In genomic region chr1:39572379-39573096, GRCh38 we compare ENCODE assay signal across 15 cellular contexts. TPM values are rescaled to one million over a fixed set of nuclear protein-coding genes. Genes with fewer than 3 reads are reported as not detected.
DNase-seq lines count a peak whose midpoint lies in the region; ATAC-seq, FAIRE-seq and TF ChIP-seq lines count a peak whose summit lies in the region.
"Had no signal": no experiment of that assay in that cellular context is flagged by ENCODE, and none has a peak within 500 bp of the region (broad histone marks: within the 10 kb centered on the region; RNA-seq: fewer than 3 reads in every experiment).

No MANE protein-coding gene starts in this region.

- H3K4me2 ChIP-seq in K562 (ENCODE audit: insufficient read depth, low read length) (peak overlapping the region; percentile 17; the same call in 1 of the 2 replicates), osteoblast (ENCODE audit: insufficient read depth, low read length) (peak overlapping the region; percentile 94)

- in situ Hi-C loops in K562 (cut with MboI) = no loop called here

- CTCF ChIA-PET in K562 (lab: Yijun Ruan, JAX; ENCODE audit: low intra/inter-chr PET ratio) = no interaction called here

- H3K79me2 ChIP-seq in K562 (ENCODE audit: control insufficient read depth, insufficient read depth, low read length) (peaks cover 82% of the 10 kb centered on the region), osteoblast (ENCODE audit: insufficient read depth, low read length) (peaks cover 84% of the 10 kb centered on the region)

- H3K9me3 Mint-ChIP-seq in activated T-cell treated with anti-CD3 and anti-CD28 coated beads, Interleukin-2, amount 50 U/mL, for 4 hours = no peaks in the 10 kb centered on the region
- H3K9me3 Mint-ChIP-seq in HFFc6 = no peaks in the 10 kb centered on the region
- H3K9me3 Mint-ChIP-seq: effector memory CD8-positive, alpha-beta T cell had no signal

- H3K36me3 ChIP-seq in K562 (ENCODE audit: control insufficient read depth, insufficient read depth, low read length) = peaks cover 80% of the 10 kb centered on the region
- peaks cover 65% of the 10 kb centered on the region for H3K36me3 ChIP-seq in osteoblast (ENCODE audit: insufficient read depth, low read length)

- no peaks in the 10 kb centered on the region for H3K27me3 Mint-ChIP-seq in activated T-cell treated with anti-CD3 and anti-CD28 coated beads, Interleukin-2, amount 50 U/mL, for 4 hours (ENCODE audit: low read depth)
- H3K27me3 Mint-ChIP-seq in HFFc6 (ENCODE audit: insufficient read depth) = peaks cover 9% of the 10 kb centered on the region
- H3K27me3 Mint-ChIP-seq: effector memory CD8-positive, alpha-beta T cell had no signal

- H2AFZ ChIP-seq in K562 (ENCODE audit: low read depth, low read length) (no peak overlapping the region), osteoblast (ENCODE audit: low read length) (no peak overlapping the region)

- peaks cover 45% of the 10 kb centered on the region for H3K4me1 Mint-ChIP-seq in activated T-cell treated with anti-CD3 and anti-CD28 coated beads, Interleukin-2, amount 50 U/mL, for 4 hours (ENCODE audit: low read depth)
- H3K4me1 Mint-ChIP-seq in HFFc6 (ENCODE audit: low read depth) = peaks cover 38% of the 10 kb centered on the region

- H3K4me3 ChIP-seq in K562 = peak overlapping the region; percentile 91; the same call in 1 of the 2 replicates
- peak overlapping the region; percentile 97 for H3K4me3 ChIP-seq in osteoblast (ENCODE audit: insufficient read depth, low read length)
- H3K4me3 ChIP-seq: lung, thyroid gland had no signal

- TF ChIP-seq POLR2A in K562 (conservative IDR thresholded peaks at IDR 0.05) = no peak

- no TSS peak for BruUV-seq in K562 (replicated peaks; lab: Mats Ljungman, UMichigan)

- H3K4me3 Mint-ChIP-seq in activated T-cell treated with anti-CD3 and anti-CD28 coated beads, Interleukin-2, amount 50 U/mL, for 4 hours = peak overlapping the region; percentile 91
- H3K4me3 Mint-ChIP-seq in HFFc6 = peak overlapping the region; percentile 91

- peak overlapping the region in 1 of 2 experiments; percentile 1; a peak in 1 of 4 replicates for H3K9ac ChIP-seq in K562 (ENCODE audit: insufficient read depth in 1 of 2, low read depth in 2 of 2, low read length in 2 of 2)

- no peak for FAIRE-seq in K562 (lab: Jason Lieb, UNC)

- no peak for DNase-seq in activated T-cell treated with anti-CD3 and anti-CD28 coated beads, Interleukin-2, amount 50 U/mL, for 4 hours
- no peak for DNase-seq in activated T-cell treated with anti-CD3 and anti-CD28 coated beads, Interleukin-2, amount 50 U/mL, for 1 hour
- DNase-seq in HFFc6 = no peak
- no peak for DNase-seq in K562 (ENCODE audit: extremely low read depth in 1 of 4, low spot score in 3 of 4)
- no peak for DNase-seq in osteoblast (ENCODE audit: insufficient read length, low spot score, missing footprints)
- no peak for DNase-seq in posterior vena cava (ENCODE audit: low spot score)
- no peak for DNase-seq in DMS79 (lab: John Stamatoyannopoulos, UW)
- DNase-seq in HT-29 (ENCODE audit: low spot score) = no peak
- DNase-seq: activated CD4-positive, alpha-beta T cell treated with anti-CD3 and anti-CD28 coated beads for 48 hours; aorta; effector memory CD8-positive, alpha-beta T cell; EL; heart left ventricle; thyroid gland had no signal

- peaks cover 61% of the 10 kb centered on the region for H3K36me3 Mint-ChIP-seq in activated T-cell treated with anti-CD3 and anti-CD28 coated beads, Interleukin-2, amount 50 U/mL, for 4 hours (ENCODE audit: insufficient read depth)
- peaks cover 67% of the 10 kb centered on the region for H3K36me3 Mint-ChIP-seq in HFFc6 (ENCODE audit: low read depth)

- H3K27me3 ChIP-seq in K562 (ENCODE audit: control insufficient read depth in 2 of 2, insufficient read depth in 2 of 2, low read length in 2 of 2) (no peaks in the 10 kb centered on the region), osteoblast (ENCODE audit: insufficient read depth, low read length) (no peaks in the 10 kb centered on the region)
- H3K27me3 ChIP-seq: heart left ventricle, thyroid gland had no signal

- TF ChIP-seq RAD21 in K562 (CRISPR knock-in tag; conservative IDR thresholded peaks at IDR 0.05 in 1 of 2, IDR thresholded peaks at IDR 0.05 in 1 of 2) = no peak

- peaks cover 50% of the 10 kb centered on the region for H4K20me1 ChIP-seq in K562 (replicated peaks; ENCODE audit: control insufficient read depth, insufficient read depth, low read length)
- H4K20me1 ChIP-seq in osteoblast (ENCODE audit: insufficient read depth, low read length) = peaks cover 64% of the 10 kb centered on the region

- ATAC-seq in activated T-cell treated with anti-CD3 and anti-CD28 coated beads, Interleukin-2, amount 50 U/mL, for 4 hours = peak; percentile 15 to 44
- no peak for ATAC-seq in K562
- ATAC-seq: effector memory CD8-positive, alpha-beta T cell had no signal

- POLR2A ChIA-PET in K562 (lab: Yijun Ruan, JAX) = interaction anchor here (0.5 to 5.4 kb wide), 9 partner anchors 10 to 668 kb away, joined by 3 to 82 read pairs (median 3); no protein-coding TSS in a partner anchor

- H3K9me1 ChIP-seq in K562 (ENCODE audit: control insufficient read depth, insufficient read depth, low read length) = peaks cover 16% of the 10 kb centered on the region

- H3K9me3 ChIP-seq in K562 (replicated peaks; ENCODE audit: control insufficient read depth, insufficient read depth, low read depth, low read length) (no peaks in the 10 kb centered on the region), osteoblast (ENCODE audit: low read depth, low read length) (no peaks in the 10 kb centered on the region)
- H3K9me3 ChIP-seq: heart left ventricle, thyroid gland had no signal

- TF ChIP-seq CTCF in HFFc6 (IDR thresholded peaks at IDR 0.05) (no peak), K562 (IDR thresholded peaks at IDR 0.05 in 2 of 3, conservative IDR thresholded peaks at IDR 0.05 in 1 of 3; ENCODE audit: insufficient read depth in 2 of 3, low read depth in 1 of 3, low read length in 3 of 3) (no peak), osteoblast (IDR thresholded peaks at IDR 0.05; ENCODE audit: extremely low read depth, low read depth, low read length) (no peak)

- peak overlapping the region; percentile 11; the same call in 1 of the 2 replicates for H3K27ac Mint-ChIP-seq in HFFc6

- H3K4me1 ChIP-seq in K562 (replicated peaks in 1 of 2; ENCODE audit: control insufficient read depth in 2 of 2, insufficient read depth in 2 of 2, low read length in 2 of 2) (peaks cover 22 to 24% of the 10 kb centered on the region in 2 experiments; a peak in 4 of 5 replicates), osteoblast (ENCODE audit: insufficient read depth, low read length) (peaks cover 23% of the 10 kb centered on the region)

- H3K27ac ChIP-seq in K562 (ENCODE audit: extremely low read depth, low read depth, low read length) (no peak overlapping the region), osteoblast (ENCODE audit: low read depth, low read length) (no peak overlapping the region)
- H3K27ac ChIP-seq: thyroid gland had no signal

- intact Hi-C loops in K562 (cut with micrococcal nuclease) (no loop called here), posterior vena cava (cut with DNase I) (no loop called here)

- no peak for TF ChIP-seq EP300 in K562 (IDR thresholded peaks at IDR 0.05; ENCODE audit: low read length)

- WGBS in K562 (ENCODE audit: insufficient coverage, low coverage, missing lambda C conversion rate) = 67% methylated on average over 5 of the region's 5 CpGs

TF ChIP-seq in K562, 482 proteins besides CTCF, POLR2A, EP300 and RAD21:
- TF ChIP-seq HMBOX1 (IDR thresholded peaks at IDR 0.05) (peak; percentile 53; the same call in 1 of the 2 replicates), SP2 (IDR thresholded peaks at IDR 0.05; ENCODE audit: extremely low read depth, low read depth, low read length, poor library complexity, severe bottlenecking) (no peak)

RNA-seq across cellular contexts. Expression of gene PABPC4, which starts 4.1 kb away (rescaled TPM):
- total RNA-seq in activated T-cell treated with anti-CD3 and anti-CD28 coated beads, Interleukin-2, amount 50 U/mL, for 4 hours = 100 to 1,000 TPM; 544 to 556 (median 548) TPM
- 100 to 1,000 TPM; 322 to 352 (median 347) TPM for total RNA-seq in HFFc6 (2021; fragmentation: NEBNext Ultra II Directional; extraction: Animal tissue kit (Norgen Biotek cat#: 25700))
- total RNA-seq in K562 (2011; cell fraction: chromatin; rRNA removed; ENCODE audit: low replicate concordance) = 568 TPM in 2 replicates
- 333 and 358 TPM in 2 replicates for total RNA-seq in K562 (2011; cell fraction: nucleolus; rRNA removed)
- 368 and 413 TPM in 2 replicates for total RNA-seq in K562 (2011; cell fraction: nucleoplasm; rRNA removed)
- total RNA-seq in K562 (2014; rRNA removed) = 207 and 244 TPM in 2 replicates
- 212 and 220 TPM in 2 replicates for total RNA-seq in K562 (2014; rRNA removed; fragmentation: Illumina TruSeq; extraction: Trizol)
- 169 and 175 TPM in 2 replicates for total RNA-seq in K562 (2015; rRNA removed; fragmentation: Illumina TruSeq; extraction: Trizol)
- 520 and 526 TPM in 2 replicates for total RNA-seq in K562 (2021)
- polyA plus RNA-seq in K562 (2011; rRNA removed) = 145 and 147 TPM in 2 replicates
- 136 and 188 TPM in 2 replicates for polyA plus RNA-seq in K562 (2011; cell fraction: cytosol; rRNA removed)
- polyA plus RNA-seq in K562 (2011; cell fraction: nucleus; rRNA removed) = 574 and 790 TPM in 2 replicates
- polyA plus RNA-seq in K562 (2012) = 240 and 315 TPM in 2 replicates
- 369 and 413 TPM in 2 replicates for polyA plus RNA-seq in K562 (2014; fragmentation: Illumina TruSeq; extraction: Trizol)
- 10 to 100 TPM; 77.7 to 88.4 TPM for polyA plus RNA-seq in K562 (2014; fragmentation: Nextera tagmentation; extraction: Ambion mirVana)
- 264 and 303 TPM in 2 replicates for polyA plus RNA-seq in K562 (2014; rRNA removed)
- polyA minus RNA-seq in K562 (2011; rRNA and poly(A)+ RNA removed) = 134 and 150 TPM in 2 replicates
- polyA minus RNA-seq in K562 (2011; cell fraction: cytosol; rRNA and poly(A)+ RNA removed) = 197 and 243 TPM in 2 replicates
- polyA minus RNA-seq in K562 (2011; cell fraction: nucleus; rRNA and poly(A)+ RNA removed) = 113 and 158 TPM in 2 replicates
- 158 and 182 TPM in 2 replicates for total RNA-seq in osteoblast
- 100 to 1,000 TPM; 156 to 198 TPM for total RNA-seq in posterior vena cava
- 166 and 191 TPM in 2 replicates for total RNA-seq in HT-29 (2014; rRNA removed; shearing (Covaris generic))
